In genomic region chr7:149156898-149157297, GRCh38 we compare ENCODE assay signal across 17 cellular contexts. TPM values are rescaled to one million over a fixed set of nuclear protein-coding genes. Genes with fewer than 3 reads are reported as not detected.
DNase-seq lines count a peak whose midpoint lies in the region; ATAC-seq and TF ChIP-seq lines count a peak whose summit lies in the region.
"Had no signal": no experiment of that assay in that cellular context is flagged by ENCODE, and none has a peak within 500 bp of the region (broad histone marks: within the 10 kb centered on the region; RNA-seq: fewer than 3 reads in every experiment).

No MANE protein-coding gene starts in this region.

- no peak overlapping the region for H2AFZ ChIP-seq in GM23338
- H2AFZ ChIP-seq: GM23248 had no signal

- no peak overlapping the region for H3K4me3 ChIP-seq in GM12865 (ENCODE audit: low read depth, low read length)
- no peak overlapping the region for H3K4me3 ChIP-seq in GM23338
- H3K4me3 ChIP-seq: GM23248, K562 had no signal

- TF ChIP-seq CTCF in GM12865 (IDR thresholded peaks at IDR 0.05; ENCODE audit: insufficient read depth, low read depth, low read length, missing control alignments) (no peak), GM23338 (conservative IDR thresholded peaks at IDR 0.05; ENCODE audit: low read depth in 2 of 2) (no peak)

- peaks cover 27% of the 10 kb centered on the region; the same call in 1 of the 2 replicates for H3F3A ChIP-seq in GM23338 (replicated peaks; ENCODE audit: low read depth)

- H3K4me3 Mint-ChIP-seq in GM23338, result no peak overlapping the region
- no peak overlapping the region for H3K4me3 Mint-ChIP-seq in activated T-helper 1 cell treated with anti-CD3 and anti-CD28 coated beads, Interleukin-12 subunit alpha, Interleukin-12 subunit beta, Interleukin-2, Interleukin-4 antibody, amounts not matched to agents 30 ng/mL and 10 ng/mL and 1 ng/mL, durations not matched to agents 14 hours and 24 hours and 36 hours
- H3K4me3 Mint-ChIP-seq: CD4-positive, alpha-beta T cell had no signal

- peaks cover 99% of the 10 kb centered on the region for H3K79me2 ChIP-seq in GM23338 (replicated peaks; ENCODE audit: insufficient read depth)

- no peaks in the 10 kb centered on the region for H3K27me3 ChIP-seq in GM23338 (ENCODE audit: insufficient read depth)
- H3K27me3 ChIP-seq: BE2C had no signal

- peaks cover 93% of the 10 kb centered on the region for H3K36me3 Mint-ChIP-seq in GM23338 (ENCODE audit: low read depth)
- H3K36me3 Mint-ChIP-seq in activated T-helper 1 cell treated with anti-CD3 and anti-CD28 coated beads, Interleukin-12 subunit alpha, Interleukin-12 subunit beta, Interleukin-2, Interleukin-4 antibody, amounts not matched to agents 30 ng/mL and 10 ng/mL and 1 ng/mL, durations not matched to agents 14 hours and 24 hours and 36 hours (ENCODE audit: low read depth), result peaks cover 43% of the 10 kb centered on the region

- H3K9me3 Mint-ChIP-seq in GM23338, result peaks cover 5% of the 10 kb centered on the region; the same call in 2 of the 3 replicates
- no peaks in the 10 kb centered on the region for H3K9me3 Mint-ChIP-seq in activated T-helper 1 cell treated with anti-CD3 and anti-CD28 coated beads, Interleukin-12 subunit alpha, Interleukin-12 subunit beta, Interleukin-2, Interleukin-4 antibody, amounts not matched to agents 30 ng/mL and 10 ng/mL and 1 ng/mL, durations not matched to agents 14 hours and 24 hours and 36 hours
- H3K9me3 Mint-ChIP-seq: CD4-positive, alpha-beta T cell had no signal

- H4K20me1 ChIP-seq in GM23338 (replicated peaks; ENCODE audit: insufficient read depth), result peaks cover 77% of the 10 kb centered on the region

- peaks cover 7% of the 10 kb centered on the region for H3K27me3 Mint-ChIP-seq in GM23338 (ENCODE audit: insufficient read depth, low read depth, poor library complexity)
- H3K27me3 Mint-ChIP-seq in activated T-helper 1 cell treated with anti-CD3 and anti-CD28 coated beads, Interleukin-12 subunit alpha, Interleukin-12 subunit beta, Interleukin-2, Interleukin-4 antibody, amounts not matched to agents 30 ng/mL and 10 ng/mL and 1 ng/mL, durations not matched to agents 14 hours and 24 hours and 36 hours (ENCODE audit: insufficient read depth), result no peaks in the 10 kb centered on the region
- H3K27me3 Mint-ChIP-seq: CD4-positive, alpha-beta T cell had no signal

- ATAC-seq in GM23338, result no peak
- no peak for ATAC-seq in HG03280 (IDR thresholded peaks at IDR 0.05; ENCODE audit: unreplicated experiment)
- ATAC-seq: K562 had no signal

- peak overlapping the region; percentile 69; the same call in 1 of the 2 replicates for H3K27ac ChIP-seq in GM23338 (ENCODE audit: low read depth)
- H3K27ac ChIP-seq: GM23248 had no signal

- no peaks in the 10 kb centered on the region; the same call in 1 of the 2 replicates for H3K4me1 ChIP-seq in GM23338 (ENCODE audit: insufficient read depth)
- H3K4me1 ChIP-seq: BE2C, Caco-2 had no signal

- H3K4me1 Mint-ChIP-seq in GM23338, result peaks cover 6% of the 10 kb centered on the region
- H3K4me1 Mint-ChIP-seq in activated T-helper 1 cell treated with anti-CD3 and anti-CD28 coated beads, Interleukin-12 subunit alpha, Interleukin-12 subunit beta, Interleukin-2, Interleukin-4 antibody, amounts not matched to agents 30 ng/mL and 10 ng/mL and 1 ng/mL, durations not matched to agents 14 hours and 24 hours and 36 hours (ENCODE audit: low read depth), result peaks cover 26% of the 10 kb centered on the region

- no peaks in the 10 kb centered on the region for H3K9me2 ChIP-seq in GM23338 (ENCODE audit: insufficient read depth)

- no peak overlapping the region for H3K4me2 ChIP-seq in GM23338

- peak; percentile 44 for DNase-seq in GM12865 (ENCODE audit: low read depth)
- DNase-seq in GM23338 (ENCODE audit: low spot score), result no peak
- DNase-seq in activated T-helper 1 cell treated with anti-CD3 and anti-CD28 coated beads, Interleukin-12 subunit alpha, Interleukin-12 subunit beta, Interleukin-2, Interleukin-4 antibody, amounts not matched to agents 30 ng/mL and 10 ng/mL and 1 ng/mL, durations not matched to agents 14 hours and 24 hours and 36 hours (ENCODE audit: low spot score), result no peak
- DNase-seq in renal cortical epithelial cell (ENCODE audit: low read depth), result peak; percentile 54
- DNase-seq in epidermal melanocyte (ENCODE audit: insufficient read length, low spot score), result no peak
- DNase-seq in activated T-cell treated with anti-CD3 and anti-CD28 coated beads, Interleukin-2, amount 50 U/mL, for 1 hour, result no peak
- DNase-seq in NOMO-1 treated with dmso at 0.1 percent for 144 hours (lab: John Stamatoyannopoulos, UW; ENCODE audit: unreplicated experiment), result no peak
- DNase-seq: ACHN; BE2C; C1 segment of cervical spinal cord; Caco-2; CD4-positive, alpha-beta T cell; GM23248; HCEC 1CT; IMR-90 had no signal

- H3K27ac Mint-ChIP-seq in GM23338, result no peak overlapping the region
- peak overlapping the region; percentile 34 for H3K27ac Mint-ChIP-seq in activated T-helper 1 cell treated with anti-CD3 and anti-CD28 coated beads, Interleukin-12 subunit alpha, Interleukin-12 subunit beta, Interleukin-2, Interleukin-4 antibody, amounts not matched to agents 30 ng/mL and 10 ng/mL and 1 ng/mL, durations not matched to agents 14 hours and 24 hours and 36 hours
- H3K27ac Mint-ChIP-seq: CD4-positive, alpha-beta T cell had no signal

- H3K36me3 ChIP-seq in GM23338 (ENCODE audit: insufficient read depth), result peaks cover 73% of the 10 kb centered on the region

- intact Hi-C loops in activated T-helper 1 cell treated with anti-CD3 and anti-CD28 coated beads, Interleukin-12 subunit alpha, Interleukin-12 subunit beta, Interleukin-2, Interleukin-4 antibody, amounts not matched to agents 30 ng/mL and 10 ng/mL and 1 ng/mL, durations not matched to agents 14 hours and 24 hours and 36 hours (cut with micrococcal nuclease), result no loop called here

TF ChIP-seq in GM23338, 12 proteins besides CTCF, POLR2A, EP300 and RAD21:
- TF ChIP-seq EZH2phosphoT487 (IDR thresholded peaks at IDR 0.05; ENCODE audit: unreplicated experiment) (no peak), ZNF114 (CRISPR knock-in tag; IDR thresholded peaks at IDR 0.05) (no peak), REST (IDR thresholded peaks at IDR 0.05; ENCODE audit: unreplicated experiment) (no peak), ZNF331 (CRISPR knock-in tag; IDR thresholded peaks at IDR 0.05; ENCODE audit: low read depth) (no peak), EZH2 (IDR thresholded peaks at IDR 0.05; ENCODE audit: low read depth, unreplicated experiment) (no peak), ETS1 (IDR thresholded peaks at IDR 0.05) (no peak), POLR2AphosphoS5 (IDR thresholded peaks at IDR 0.05; ENCODE audit: low read depth) (no peak)

RNA-seq across cellular contexts. Expression of gene ZNF398, which starts 9.6 kb away (rescaled TPM):
- total RNA-seq in GM23338 (2014; rRNA removed; shearing (Covaris generic)), result 92.7 and 99.6 TPM in 2 replicates
- 18.2 and 20.7 TPM in 2 replicates for polyA plus RNA-seq in GM23338 (2016; fragmentation: Nextera tagmentation; extraction: Ambion mirVana)
- 14.1 and 14.4 TPM in 2 replicates for total RNA-seq in activated T-helper 1 cell treated with anti-CD3 and anti-CD28 coated beads, Interleukin-12 subunit alpha, Interleukin-12 subunit beta, Interleukin-2, Interleukin-4 antibody, amounts not matched to agents 30 ng/mL and 10 ng/mL and 1 ng/mL, durations not matched to agents 14 hours and 24 hours and 36 hours
- 7.5 and 17.8 TPM in 2 replicates for total RNA-seq in renal cortical epithelial cell

RNA-seq across cellular contexts. Expression of gene ZNF425, which starts 30.8 kb away (rescaled TPM):
- 4.3 and 5.0 TPM in 2 replicates for total RNA-seq in GM23338 (2014; rRNA removed; shearing (Covaris generic))
- polyA plus RNA-seq in GM23338 (2016; fragmentation: Nextera tagmentation; extraction: Ambion mirVana), result 3.0 and 4.3 TPM in 2 replicates
- 1.1 and 1.2 TPM in 2 replicates for total RNA-seq in activated T-helper 1 cell treated with anti-CD3 and anti-CD28 coated beads, Interleukin-12 subunit alpha, Interleukin-12 subunit beta, Interleukin-2, Interleukin-4 antibody, amounts not matched to agents 30 ng/mL and 10 ng/mL and 1 ng/mL, durations not matched to agents 14 hours and 24 hours and 36 hours
- total RNA-seq in renal cortical epithelial cell, result 3.6 and 9.2 TPM in 2 replicates

RNA-seq across cellular contexts. Expression of gene ZNF282, which starts 38.4 kb away (rescaled TPM):
- 34.3 and 36.3 TPM in 2 replicates for total RNA-seq in GM23338 (2014; rRNA removed; shearing (Covaris generic))
- polyA plus RNA-seq in GM23338 (2016; fragmentation: Nextera tagmentation; extraction: Ambion mirVana), result 7.2 and 7.4 TPM in 2 replicates
- 49.4 and 55.8 TPM in 2 replicates for total RNA-seq in activated T-helper 1 cell treated with anti-CD3 and anti-CD28 coated beads, Interleukin-12 subunit alpha, Interleukin-12 subunit beta, Interleukin-2, Interleukin-4 antibody, amounts not matched to agents 30 ng/mL and 10 ng/mL and 1 ng/mL, durations not matched to agents 14 hours and 24 hours and 36 hours
- 20.0 and 30.8 TPM in 2 replicates for total RNA-seq in renal cortical epithelial cell

Comparison
In these comparisons a context has a peak if more than half of its experiments do, and no peak if none do; other contexts are left out.
1. DNase-seq: peak in GM12865 (single experiment) and renal cortical epithelial cell (single experiment); none in GM23338 (single experiment), activated T-helper 1 cell treated with anti-CD3 and anti-CD28 coated beads, Interleukin-12 subunit alpha, Interleukin-12 subunit beta, Interleukin-2, Interleukin-4 antibody, amounts not matched to agents 30 ng/mL and 10 ng/mL and 1 ng/mL, durations not matched to agents 14 hours and 24 hours and 36 hours (single experiment), epidermal melanocyte (single experiment), activated T-cell treated with anti-CD3 and anti-CD28 coated beads, Interleukin-2, amount 50 U/mL, for 1 hour (single experiment) and NOMO-1 treated with dmso at 0.1 percent for 144 hours (single experiment).